Comparison of ENCODE assay signal across 14 cellular contexts in genomic region chr2:235765181-235765820, GRCh38.
DNase-seq lines count a peak whose midpoint lies in the region; ATAC-seq, FAIRE-seq and TF ChIP-seq lines count a peak whose summit lies in the region.
"Had no signal": no experiment of that assay in that cellular context is flagged by ENCODE, and none has a peak within 500 bp of the region (broad histone marks: within the 10 kb centered on the region; RNA-seq: fewer than 3 reads in every experiment).

No MANE protein-coding gene starts in this region.

- TF ChIP-seq CTCF in uterus (IDR thresholded peaks at IDR 0.05), result no peak
- TF ChIP-seq CTCF in pancreas (IDR thresholded peaks at IDR 0.05), result no peak

- H3K27ac ChIP-seq in uterus (peak overlapping the region in 1 of 2 donors; percentile 35), pancreas (no peak overlapping the region)
- H3K27ac ChIP-seq: ascending aorta, heart left ventricle had no signal

- FAIRE-seq in pancreas (lab: Jason Lieb, UNC), result no peak
- FAIRE-seq: GM12892 had no signal

- H3K27me3 ChIP-seq in uterus (no peaks in the 10 kb centered on the region), pancreas (no peaks in the 10 kb centered on the region)
- H3K27me3 ChIP-seq: ascending aorta, heart left ventricle had no signal

- intact Hi-C loops in uterus (cut with DNase I; ENCODE audit: low total_unique reads), result no loop called here
- intact Hi-C loops in pancreas (cut with DNase I), result no loop called here

- no peak overlapping the region for H3K4me3 ChIP-seq in uterus
- no peak overlapping the region for H3K4me3 ChIP-seq in pancreas
- H3K4me3 ChIP-seq: ascending aorta, heart left ventricle had no signal

- no peak for TF ChIP-seq POLR2A in uterus (IDR thresholded peaks at IDR 0.05)

- ATAC-seq in pancreas, result no peak

- H3K4me1 ChIP-seq in uterus (no peaks in the 10 kb centered on the region), pancreas (no peaks in the 10 kb centered on the region)

- H3K9me3 ChIP-seq in uterus (no peaks in the 10 kb centered on the region), pancreas (no peaks in the 10 kb centered on the region)
- H3K9me3 ChIP-seq: ascending aorta, heart left ventricle had no signal

- H3K36me3 ChIP-seq in uterus (no peaks in the 10 kb centered on the region), pancreas (no peaks in the 10 kb centered on the region)
- H3K36me3 ChIP-seq: ascending aorta had no signal

- peak; percentile 51 for DNase-seq in DMS53 (lab: John Stamatoyannopoulos, UW)
- no peak for DNase-seq in DMS53 treated with DMSO at 0.1 percent for 48 hours (lab: John Stamatoyannopoulos, UW; ENCODE audit: unreplicated experiment)
- DNase-seq in amniotic epithelial cell (ENCODE audit: low read depth), result peak; percentile 91
- peak; percentile 55 for DNase-seq in inferior parietal cortex (ENCODE audit: extremely low spot score)
- peak; percentile 51 to 75 for DNase-seq in uterus
- no peak for DNase-seq in pancreas
- no peak for DNase-seq in NAMALWA (ENCODE audit: low spot score)
- DNase-seq in cerebellum (ENCODE audit: low spot score), result no peak
- DNase-seq: 8988T; NCI-H1048; stimulated activated CD4-positive, alpha-beta T cell treated with anti-CD3 and anti-CD28 coated beads, Interleukin-4, amount 100 ng/mL, for 1 hour had no signal

- WGBS in pancreas, 2 donors, result 90 to 93% methylated on average over 30 of the region's 30 CpGs

Comparison
In these comparisons a context has a peak if more than half of its experiments do, and no peak if none do; other contexts are left out.
1. DNase-seq: peak in DMS53 (single experiment), amniotic epithelial cell (single experiment), inferior parietal cortex (single experiment) and uterus (2 of 2); none in DMS53 treated with DMSO at 0.1 percent for 48 hours (single experiment), pancreas (0 of 6), NAMALWA (single experiment) and cerebellum (single experiment).